In the genomic region with DNA sequence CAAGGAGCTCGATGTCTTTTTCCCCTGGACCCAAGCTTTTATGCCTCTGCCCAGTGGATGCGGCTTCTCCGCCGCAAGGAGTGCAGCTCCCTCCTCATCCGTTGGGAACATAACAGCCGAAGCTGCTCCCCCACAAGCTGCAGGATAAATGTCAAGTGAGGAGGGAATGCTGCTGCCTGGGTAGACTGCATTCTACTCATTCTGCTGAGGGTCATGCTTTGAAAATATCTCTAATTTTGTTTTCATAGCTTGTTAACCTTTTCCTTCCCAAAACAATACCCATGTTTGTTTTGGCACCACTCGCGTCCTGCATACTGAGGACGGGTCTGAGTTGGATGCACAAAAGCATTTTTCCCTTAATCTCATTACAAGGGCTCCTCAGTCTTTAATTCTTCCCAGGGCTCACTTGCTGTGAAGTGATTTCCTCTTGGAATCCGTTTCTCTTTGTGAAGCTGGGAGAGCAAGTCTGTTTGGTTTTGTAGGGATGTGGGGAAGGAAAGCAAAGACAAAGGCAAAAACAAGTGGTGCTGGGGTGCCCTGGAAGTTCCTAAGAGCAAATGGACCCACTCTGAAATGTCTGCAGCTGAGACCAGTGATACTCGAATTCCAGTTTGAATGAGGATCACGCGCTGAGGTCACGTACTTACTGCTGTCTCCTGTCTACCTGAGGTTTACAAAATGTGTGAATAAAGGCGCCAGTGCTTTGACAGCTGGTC, we compare ENCODE assay signal across 9 cellular contexts.
DNase-seq lines count a peak whose midpoint lies in the region; ATAC-seq lines count a peak whose summit lies in the region.
"Had no signal": no experiment of that assay in that cellular context is flagged by ENCODE, and none has a peak within 500 bp of the region (broad histone marks: within the 10 kb centered on the region; RNA-seq: fewer than 3 reads in every experiment).

No MANE protein-coding gene starts in this region.

- H2AFZ ChIP-seq in neuron (ENCODE audit: low read depth, low read length) = peak overlapping the region; percentile 31

- H3K4me1 ChIP-seq in neuron (ENCODE audit: insufficient read depth, low read length) = peaks cover 25% of the 10 kb centered on the region

- H3K4me1 Mint-ChIP-seq in activated T-helper 17 cell treated with anti-CD3 and anti-CD28 coated beads, Interleukin-2, amount 50 U/mL, for 72 hours = no peaks in the 10 kb centered on the region

- no peaks in the 10 kb centered on the region for H3K27me3 Mint-ChIP-seq in activated T-helper 17 cell treated with anti-CD3 and anti-CD28 coated beads, Interleukin-2, amount 50 U/mL, for 72 hours

- H3K27me3 ChIP-seq in neuron (ENCODE audit: insufficient read depth, low read length) = no peaks in the 10 kb centered on the region

- no peaks in the 10 kb centered on the region for H3K9me3 ChIP-seq in neuron (ENCODE audit: low read length)

- peak overlapping the region; percentile 1 for H3K4me3 ChIP-seq in neuron (ENCODE audit: low read length)

- no peaks in the 10 kb centered on the region for H3K9me3 Mint-ChIP-seq in activated T-helper 17 cell treated with anti-CD3 and anti-CD28 coated beads, Interleukin-2, amount 50 U/mL, for 72 hours

- no peaks in the 10 kb centered on the region for H3K36me3 Mint-ChIP-seq in activated T-helper 17 cell treated with anti-CD3 and anti-CD28 coated beads, Interleukin-2, amount 50 U/mL, for 72 hours (ENCODE audit: low read depth)

- H3K36me3 ChIP-seq in neuron (ENCODE audit: insufficient read depth, low read length) = no peaks in the 10 kb centered on the region

- H3K27ac Mint-ChIP-seq in activated T-helper 17 cell treated with anti-CD3 and anti-CD28 coated beads, Interleukin-2, amount 50 U/mL, for 72 hours = no peak overlapping the region

- no peak overlapping the region for H3K4me3 Mint-ChIP-seq in activated T-helper 17 cell treated with anti-CD3 and anti-CD28 coated beads, Interleukin-2, amount 50 U/mL, for 72 hours

- DNase-seq in COLO829 (ENCODE audit: low spot score) = peak; percentile 71
- DNase-seq in NCI-H748 (lab: John Stamatoyannopoulos, UW; ENCODE audit: unreplicated experiment) = peak; percentile 82
- DNase-seq in epidermal melanocyte (ENCODE audit: insufficient read length, low spot score) = peak; percentile 36
- no peak for DNase-seq in globus pallidus (ENCODE audit: low spot score)
- DNase-seq: effector CD8-positive, alpha-beta T cell had no signal

- no peak for ATAC-seq in HG03354 (IDR thresholded peaks at IDR 0.05; ENCODE audit: poor library complexity, severe bottlenecking, unreplicated experiment)
- ATAC-seq in HG02642 (IDR thresholded peaks at IDR 0.05; ENCODE audit: poor library complexity, unreplicated experiment) = no peak
- no peak for ATAC-seq in activated T-helper 17 cell treated with anti-CD3 and anti-CD28 coated beads, Interleukin-2, amount 50 U/mL, for 72 hours (replicated peaks)
